In genomic region chr6:77123527-77123926, GRCh38 we compare ENCODE assay signal across 28 cellular contexts.
"Had no signal": no experiment of that assay in that cellular context is flagged by ENCODE, and none has a peak within 500 bp of the region (broad histone marks: within the 10 kb centered on the region; RNA-seq: fewer than 3 reads in every experiment).

No MANE protein-coding gene starts in this region.

- H3K27me3 ChIP-seq: cardiac muscle cell had no signal

- H3K36me3 ChIP-seq: cardiac muscle cell had no signal

- H3K4me3 ChIP-seq: cardiac muscle cell had no signal

- ATAC-seq: activated CD8-positive, alpha-beta memory T cell treated with anti-CD3 and anti-CD28 coated beads, Interleukin-2, amount 10 ng/mL, durations not matched to agents 7 days and 5 days; activated naive CD4-positive, alpha-beta T cell treated with anti-CD3 and anti-CD28 coated beads, Interleukin-2, amount 50 U/mL, for 72 hours; activated naive CD8-positive, alpha-beta T cell treated with anti-CD3 and anti-CD28 coated beads, Interleukin-2, amount 50 U/mL, for 24 hours; activated T-cell treated with anti-CD3 and anti-CD28 coated beads, Interleukin-2, amount 50 U/mL, for 4 hours; T-cell had no signal

- DNase-seq: activated B cell treated with CpG ODN at 0.5 μM for 24 hours; activated CD4-positive, alpha-beta T cell treated with anti-CD3 and anti-CD28 coated beads for 1 hour; activated CD4-positive, alpha-beta T cell treated with anti-CD3 and anti-CD28 coated beads, Interleukin-2, amount 10 ng/mL, durations not matched to agents 24 days and 14 days; activated CD4-positive, alpha-beta T cell treated with anti-CD3 and anti-CD28 coated beads, Interleukin-2, amount 50 U/mL, for 48 hours; activated CD8-positive, alpha-beta memory T cell treated with anti-CD3 and anti-CD28 coated beads, Interleukin-2, amount 10 ng/mL, durations not matched to agents 7 days and 5 days; activated effector memory CD4-positive, alpha-beta T cell treated with anti-CD3 and anti-CD28 coated beads, Interleukin-2, amount 50 U/mL, for 16 hours; activated naive CD4-positive, alpha-beta T cell treated with Interleukin-2 at 50 U/mL for 16 hours; activated naive CD8-positive, alpha-beta T cell treated with anti-CD3 and anti-CD28 coated beads, Interleukin-2, amount 50 U/mL, for 24 hours; activated T-cell treated with anti-CD3 and anti-CD28 coated beads, Interleukin-2, amount 50 U/mL, for 4 hours; amygdala; Kasumi-1; KBM-7; MV-4-11; NCI-H1092 treated with DMSO at 0.1 percent for 48 hours; NCI-H1436; NCI-H1694 treated with DMSO at 0.1 percent for 48 hours; NCI-H2081; NCI-H446; NCI-H524; SHP77 treated with DMSO at 0.1 percent for 48 hours; T-cell; T-helper 2 cell; T1000 had no signal

- H3K27ac ChIP-seq: cardiac muscle cell had no signal

- FAIRE-seq: astrocyte, RCC 7860, TTC549 had no signal
